ENCODE assay signal across 14 cellular contexts in genomic region chr9:80191108-80191507, GRCh38.
DNase-seq lines count a peak whose midpoint lies in the region; FAIRE-seq and TF ChIP-seq lines count a peak whose summit lies in the region.
"Had no signal": no experiment of that assay in that cellular context is flagged by ENCODE, and none has a peak within 500 bp of the region (broad histone marks: within the 10 kb centered on the region; RNA-seq: fewer than 3 reads in every experiment).

No MANE protein-coding gene starts in this region.

- H3K36me3 Mint-ChIP-seq in astrocyte (ENCODE audit: low read depth, unreplicated experiment): no peaks in the 10 kb centered on the region

- no peak overlapping the region for H3K4me3 Mint-ChIP-seq in astrocyte (ENCODE audit: unreplicated experiment)
- H3K4me3 Mint-ChIP-seq: GM23338 had no signal

- no peak overlapping the region for H3K4me3 ChIP-seq in astrocyte (ENCODE audit: insufficient read depth, low read depth, low read length)
- no peak overlapping the region for H3K4me3 ChIP-seq in fibroblast of villous mesenchyme (ENCODE audit: low read depth, low read length)
- H3K4me3 ChIP-seq in SJCRH30: no peak overlapping the region
- no peak overlapping the region for H3K4me3 ChIP-seq in MG63
- H3K4me3 ChIP-seq: BLaER1, GM23338 had no signal

- no peak overlapping the region for H3K4me2 ChIP-seq in astrocyte (ENCODE audit: low read length)
- H3K4me2 ChIP-seq: BLaER1, GM23338 had no signal

- no peaks in the 10 kb centered on the region for H3K9me3 ChIP-seq in astrocyte (ENCODE audit: insufficient read depth, low read depth, low read length)
- no peaks in the 10 kb centered on the region for H3K9me3 ChIP-seq in SJCRH30 (replicated peaks)
- no peaks in the 10 kb centered on the region for H3K9me3 ChIP-seq in MG63
- H3K9me3 ChIP-seq: BLaER1 had no signal

- no peaks in the 10 kb centered on the region for H3K27me3 Mint-ChIP-seq in astrocyte (ENCODE audit: low read depth, unreplicated experiment)

- no peaks in the 10 kb centered on the region for H3K9me3 Mint-ChIP-seq in astrocyte (ENCODE audit: unreplicated experiment)

- no peak overlapping the region for H3K9ac ChIP-seq in astrocyte (ENCODE audit: low read length)
- H3K9ac ChIP-seq: BLaER1 had no signal

- no peaks in the 10 kb centered on the region for H3K79me2 ChIP-seq in astrocyte (ENCODE audit: insufficient read depth, low read length)

- TF ChIP-seq CTCF in astrocyte (IDR thresholded peaks at IDR 0.05; ENCODE audit: insufficient read depth, low read depth, low read length) (no peak), fibroblast of villous mesenchyme (IDR thresholded peaks at IDR 0.05; ENCODE audit: insufficient read depth, low read depth, low read length) (no peak)

- no peaks in the 10 kb centered on the region for H3K36me3 ChIP-seq in astrocyte (ENCODE audit: insufficient read depth, low read length)
- no peaks in the 10 kb centered on the region for H3K36me3 ChIP-seq in SJCRH30
- H3K36me3 ChIP-seq in MG63: no peaks in the 10 kb centered on the region
- H3K36me3 ChIP-seq: BLaER1 had no signal

- H3K27ac Mint-ChIP-seq in astrocyte (ENCODE audit: unreplicated experiment): no peak overlapping the region
- H3K27ac Mint-ChIP-seq: GM23338 had no signal

- DNase-seq in ELR (ENCODE audit: low read depth) (peak; percentile 2), astrocyte (ENCODE audit: low read depth) (peak; percentile 42), fibroblast of villous mesenchyme (ENCODE audit: low read depth) (peak; percentile 0), stromal cell of bone marrow (ENCODE audit: low read depth) (peak; percentile 15), SJCRH30 (no peak), NCI-H526 treated with DMSO at 0.1 percent for 48 hours (lab: John Stamatoyannopoulos, UW) (no peak), MG63 (no peak)
- DNase-seq: ACHN, DMS 273 treated with DMSO at 0.1 percent for 48 hours, NCI-H1694, NCI-H446 treated with DMSO at 0.1 percent for 48 hours, NCI-H774 had no signal

- H3K27me3 ChIP-seq in astrocyte (ENCODE audit: insufficient read depth, low read length) (no peaks in the 10 kb centered on the region), SJCRH30 (no peaks in the 10 kb centered on the region), MG63 (no peaks in the 10 kb centered on the region)
- H3K27me3 ChIP-seq: BLaER1 had no signal

- H3K4me1 ChIP-seq in astrocyte (ENCODE audit: insufficient read depth, low read length) (no peaks in the 10 kb centered on the region), SJCRH30 (no peaks in the 10 kb centered on the region)

- H3K27ac ChIP-seq in astrocyte (ENCODE audit: low read depth, low read length) (no peak overlapping the region), SJCRH30 (no peak overlapping the region)
- H3K27ac ChIP-seq: BLaER1 had no signal

- no peaks in the 10 kb centered on the region for H4K20me1 ChIP-seq in astrocyte (ENCODE audit: insufficient read depth, low read length)
- H4K20me1 ChIP-seq: BLaER1 had no signal

- H3K4me1 Mint-ChIP-seq in astrocyte (ENCODE audit: low read depth, unreplicated experiment): no peaks in the 10 kb centered on the region

- no peak overlapping the region for H2AFZ ChIP-seq in astrocyte (ENCODE audit: low read depth, low read length)
- H2AFZ ChIP-seq: GM23338 had no signal

- no peak for FAIRE-seq in astrocyte (lab: Jason Lieb, UNC)

Comparison
In these comparisons a context has a peak if more than half of its experiments do, and no peak if none do; other contexts are left out.
1. DNase-seq: peak in ELR (single experiment), astrocyte (single experiment), fibroblast of villous mesenchyme (single experiment) and stromal cell of bone marrow (single experiment); none in SJCRH30 (0 of 2), NCI-H526 treated with DMSO at 0.1 percent for 48 hours (single experiment) and MG63 (single experiment).